1 cellular context compared by ENCODE assay signal in genomic region chr19:41711376-41712261, GRCh38.
TF ChIP-seq lines count a peak whose summit lies in the region.

No MANE protein-coding gene starts in this region.

TF ChIP-seq in GM23338, 12 proteins besides CTCF, POLR2A, EP300 and RAD21 (continued from another document):
- TF ChIP-seq ETS1 (IDR thresholded peaks at IDR 0.05) = no peak
- no peak for TF ChIP-seq EZH2 (IDR thresholded peaks at IDR 0.05; ENCODE audit: low read depth, unreplicated experiment)
- TF ChIP-seq JUNB (IDR thresholded peaks at IDR 0.05; ENCODE audit: unreplicated experiment) = no peak
- TF ChIP-seq ZNF114 (CRISPR knock-in tag; IDR thresholded peaks at IDR 0.05) = no peak
- TF ChIP-seq STAT1 (IDR thresholded peaks at IDR 0.05; ENCODE audit: unreplicated experiment) = no peak
- TF ChIP-seq ZNF462 (CRISPR knock-in tag; IDR thresholded peaks at IDR 0.05) = no peak
